Comparison of ENCODE assay signal across 8 cellular contexts in the genomic region with DNA sequence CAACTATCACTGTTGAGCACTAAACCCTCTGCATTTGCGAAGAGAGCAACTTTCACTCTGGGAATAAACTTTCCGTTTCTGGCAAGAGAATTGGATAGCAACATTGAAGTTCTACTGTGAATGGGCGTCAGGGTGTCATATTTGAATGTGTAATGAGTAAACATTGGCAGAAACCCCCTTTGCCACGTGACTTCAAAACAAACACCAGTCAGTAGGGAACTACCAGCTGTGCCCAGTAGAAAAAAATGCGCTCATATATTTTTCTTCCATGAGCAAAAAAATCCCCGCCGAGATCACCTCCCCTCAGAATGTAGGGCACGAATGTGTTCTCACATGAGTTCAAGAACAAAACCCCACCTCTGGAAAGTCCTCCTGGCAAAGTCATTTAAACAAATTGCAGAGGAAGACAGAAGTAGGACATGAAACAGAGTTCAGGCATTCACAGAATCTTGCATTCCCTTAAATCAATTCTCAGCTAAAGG.
A peak's percentile ranks its signal among the peaks of the same experiment; 100 is the strongest.
DNase-seq lines count a peak whose midpoint lies in the region; ATAC-seq and TF ChIP-seq lines count a peak whose summit lies in the region.

No MANE protein-coding gene starts in this region.

- TF ChIP-seq CTCF in ascending aorta (IDR thresholded peaks at IDR 0.05), result no peak

- H3K9ac ChIP-seq in endocrine pancreas (ENCODE audit: control insufficient read depth, insufficient read depth, low read length), result no peak overlapping the region

- peak; percentile 77 for ATAC-seq in HG02938 (IDR thresholded peaks at IDR 0.05; ENCODE audit: unreplicated experiment)

- H3K27me3 ChIP-seq in endocrine pancreas (ENCODE audit: control insufficient read depth, insufficient read depth, low read length) (no peaks in the 10 kb centered on the region), ascending aorta (no peaks in the 10 kb centered on the region)

- H3K36me3 ChIP-seq in endocrine pancreas (ENCODE audit: control insufficient read depth, insufficient read depth, low read length) (no peaks in the 10 kb centered on the region), ascending aorta (no peaks in the 10 kb centered on the region)

- intact Hi-C loops in ascending aorta (cut with DNase I), result no loop called here

- H3K27ac ChIP-seq in ascending aorta, result no peak overlapping the region

- H3K9me3 ChIP-seq in endocrine pancreas (ENCODE audit: control insufficient read depth, low read length) (no peaks in the 10 kb centered on the region), ascending aorta (no peaks in the 10 kb centered on the region)

- H3K4me1 ChIP-seq in endocrine pancreas (ENCODE audit: control insufficient read depth, insufficient read depth, low read length) (peaks cover 37% of the 10 kb centered on the region), ascending aorta (peaks cover 0 to 10% of the 10 kb centered on the region in 2 donors)

- peak; percentile 48 for DNase-seq in NCI-H2107 treated with DMSO at 0.1 percent for 48 hours (lab: John Stamatoyannopoulos, UW; ENCODE audit: unreplicated experiment)
- DNase-seq in NCI-H2107 (lab: John Stamatoyannopoulos, UW), result no peak
- peak; percentile 99 for DNase-seq in NCI-H69 (lab: John Stamatoyannopoulos, UW)
- peak; percentile 38 for DNase-seq in stimulated activated CD4-positive, alpha-beta T cell treated with anti-CD3 and anti-CD28 coated beads, Interleukin-15, amount 100 ng/mL, for 24 hours
- no peak for DNase-seq in islet precursor cell
- no peak for DNase-seq in ascending aorta (ENCODE audit: low spot score in 2 of 2)

- H3K4me3 ChIP-seq in endocrine pancreas (ENCODE audit: control insufficient read depth, insufficient read depth, low read length) (peak overlapping the region; percentile 40), ascending aorta (peak overlapping the region in 1 of 2 donors; percentile 43)

Comparison
In these comparisons a context has a peak if more than half of its experiments do, and no peak if none do; other contexts are left out.
1. DNase-seq: peak in NCI-H2107 treated with DMSO at 0.1 percent for 48 hours (single experiment), NCI-H69 (single experiment) and stimulated activated CD4-positive, alpha-beta T cell treated with anti-CD3 and anti-CD28 coated beads, Interleukin-15, amount 100 ng/mL, for 24 hours (single experiment); none in NCI-H2107 (single experiment), islet precursor cell (single experiment) and ascending aorta (0 of 2).